1 cellular context compared by ENCODE assay signal in genomic region chr11:126062679-126063509, GRCh38.
TF ChIP-seq lines count a peak whose summit lies in the region.

TSS of gene CDON (minus strand) at chr11:126062866. CDS start at chr11:126023476, 39,390 bp downstream.

TF ChIP-seq in K562, 482 proteins besides CTCF, POLR2A, EP300 and RAD21 (continued from another document and continues in another):
- TF ChIP-seq, protein P1, sequence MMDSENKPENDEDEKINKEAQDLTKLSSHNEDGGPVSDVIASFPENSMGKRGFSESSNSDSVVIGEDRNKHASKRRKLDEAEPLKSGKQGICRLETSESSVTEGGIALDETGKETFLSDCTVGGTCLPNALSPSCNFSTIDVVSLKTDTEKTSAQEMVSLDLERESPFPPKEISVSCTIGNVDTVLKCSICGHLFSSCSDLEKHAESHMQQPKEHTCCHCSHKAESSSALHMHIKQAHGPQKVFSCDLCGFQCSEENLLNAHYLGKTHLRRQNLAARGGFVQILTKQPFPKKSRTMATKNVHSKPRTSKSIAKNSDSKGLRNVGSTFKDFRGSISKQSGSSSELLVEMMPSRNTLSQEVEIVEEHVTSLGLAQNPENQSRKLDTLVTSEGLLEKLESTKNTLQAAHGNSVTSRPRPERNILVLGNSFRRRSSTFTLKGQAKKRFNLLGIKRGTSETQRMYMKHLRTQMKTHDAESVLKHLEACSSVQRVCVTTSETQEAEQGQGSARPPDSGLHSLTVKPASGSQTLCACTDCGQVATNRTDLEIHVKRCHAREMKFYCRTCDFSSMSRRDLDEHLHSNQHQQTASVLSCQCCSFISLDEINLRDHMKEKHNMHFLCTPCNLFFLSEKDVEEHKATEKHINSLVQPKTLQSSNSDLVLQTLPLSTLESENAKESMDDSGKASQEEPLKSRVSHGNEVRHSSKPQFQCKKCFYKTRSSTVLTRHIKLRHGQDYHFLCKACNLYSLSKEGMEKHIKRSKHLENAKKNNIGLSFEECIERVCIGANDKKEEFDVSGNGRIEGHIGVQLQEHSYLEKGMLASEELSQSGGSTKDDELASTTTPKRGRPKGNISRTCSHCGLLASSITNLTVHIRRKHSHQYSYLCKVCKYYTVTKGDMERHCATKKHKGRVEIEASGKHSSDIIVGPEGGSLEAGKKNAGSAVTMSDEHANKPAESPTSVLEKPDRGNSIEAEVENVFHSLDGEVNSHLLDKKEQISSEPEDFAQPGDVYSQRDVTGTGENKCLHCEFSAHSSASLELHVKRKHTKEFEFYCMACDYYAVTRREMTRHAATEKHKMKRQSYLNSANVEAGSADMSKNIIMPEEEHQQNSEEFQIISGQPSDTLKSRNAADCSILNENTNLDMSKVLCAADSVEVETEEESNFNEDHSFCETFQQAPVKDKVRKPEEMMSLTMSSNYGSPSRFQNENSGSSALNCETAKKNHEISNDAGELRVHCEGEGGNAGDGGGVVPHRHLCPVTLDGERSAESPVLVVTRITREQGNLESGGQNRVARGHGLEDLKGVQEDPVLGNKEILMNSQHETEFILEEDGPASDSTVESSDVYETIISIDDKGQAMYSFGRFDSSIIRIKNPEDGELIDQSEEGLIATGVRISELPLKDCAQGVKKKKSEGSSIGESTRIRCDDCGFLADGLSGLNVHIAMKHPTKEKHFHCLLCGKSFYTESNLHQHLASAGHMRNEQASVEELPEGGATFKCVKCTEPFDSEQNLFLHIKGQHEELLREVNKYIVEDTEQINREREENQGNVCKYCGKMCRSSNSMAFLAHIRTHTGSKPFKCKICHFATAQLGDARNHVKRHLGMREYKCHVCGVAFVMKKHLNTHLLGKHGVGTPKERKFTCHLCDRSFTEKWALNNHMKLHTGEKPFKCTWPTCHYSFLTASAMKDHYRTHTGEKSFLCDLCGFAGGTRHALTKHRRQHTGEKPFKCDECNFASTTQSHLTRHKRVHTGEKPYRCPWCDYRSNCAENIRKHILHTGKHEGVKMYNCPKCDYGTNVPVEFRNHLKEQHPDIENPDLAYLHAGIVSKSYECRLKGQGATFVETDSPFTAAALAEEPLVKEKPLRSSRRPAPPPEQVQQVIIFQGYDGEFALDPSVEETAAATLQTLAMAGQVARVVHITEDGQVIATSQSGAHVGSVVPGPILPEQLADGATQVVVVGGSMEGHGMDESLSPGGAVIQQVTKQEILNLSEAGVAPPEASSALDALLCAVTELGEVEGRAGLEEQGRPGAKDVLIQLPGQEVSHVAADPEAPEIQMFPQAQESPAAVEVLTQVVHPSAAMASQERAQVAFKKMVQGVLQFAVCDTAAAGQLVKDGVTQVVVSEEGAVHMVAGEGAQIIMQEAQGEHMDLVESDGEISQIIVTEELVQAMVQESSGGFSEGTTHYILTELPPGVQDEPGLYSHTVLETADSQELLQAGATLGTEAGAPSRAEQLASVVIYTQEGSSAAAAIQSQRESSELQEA (IDR thresholded peaks at IDR 0.05; ENCODE audit: low read depth) = no peak
- TF ChIP-seq CBX1 (IDR thresholded peaks at IDR 0.05; ENCODE audit: low read depth) (no peak), HMGN3 (IDR thresholded peaks at IDR 0.05; ENCODE audit: borderline replicate concordance, extremely low read depth, insufficient read length, low read depth, low read length) (peak; percentile 32), DNMT1 (IDR thresholded peaks at IDR 0.05) (no peak), TARDBP (IDR thresholded peaks at IDR 0.05) (no peak), CHCHD3 (CRISPR knock-in tag; IDR thresholded peaks at IDR 0.05) (no peak), TBP (optimal IDR thresholded peaks at IDR 0.05; ENCODE audit: low read depth, low read length) (peak; percentile 63), SMARCA5 (IDR thresholded peaks at IDR 0.05) (no peak), CBX5 (IDR thresholded peaks at IDR 0.05; ENCODE audit: borderline replicate concordance, low read depth) (no peak), PHB2 (IDR thresholded peaks at IDR 0.05; ENCODE audit: low read depth) (no peak), SMARCC2 (IDR thresholded peaks at IDR 0.05; ENCODE audit: low read depth) (no peak), SAFB (IDR thresholded peaks at IDR 0.05; ENCODE audit: borderline replicate concordance, low read depth, low read length) (no peak), CXXC5 (CRISPR knock-in tag; IDR thresholded peaks at IDR 0.05) (peak; percentile 91), NR2F6 (CRISPR knock-in tag; IDR thresholded peaks at IDR 0.05) (no peak), HNRNPH1 (optimal IDR thresholded peaks at IDR 0.05; ENCODE audit: low read depth, low read length) (no peak), ZNF184 (CRISPR knock-in tag; IDR thresholded peaks at IDR 0.05) (no peak), SLC30A9 (CRISPR knock-in tag; IDR thresholded peaks at IDR 0.05) (no peak), SP1 (CRISPR knock-in tag; IDR thresholded peaks at IDR 0.05) (peak; percentile 73), GTF3C2 (IDR thresholded peaks at IDR 0.05; ENCODE audit: borderline replicate concordance, extremely low read depth, insufficient read length) (no peak), TAF7 (tag; IDR thresholded peaks at IDR 0.05) (no peak), ZNF695 (CRISPR knock-in tag; IDR thresholded peaks at IDR 0.05) (no peak), POU5F1 (IDR thresholded peaks at IDR 0.05; ENCODE audit: borderline replicate concordance, low read depth, low read length, partially characterized antibody) (no peak), ELK3 (CRISPR knock-in tag; IDR thresholded peaks at IDR 0.05) (no peak), PKNOX1 (IDR thresholded peaks at IDR 0.05) (peak; percentile 95), STAT5A (IDR thresholded peaks at IDR 0.05; ENCODE audit: borderline replicate concordance, low read length) (peak; percentile 45; the same call in 1 of the 2 replicates), ZNF444 (CRISPR knock-in tag; IDR thresholded peaks at IDR 0.05) (no peak), MBD2 (IDR thresholded peaks at IDR 0.05; ENCODE audit: borderline replicate concordance, low read depth) (peak; percentile 97), ZBTB11 (CRISPR knock-in tag; IDR thresholded peaks at IDR 0.05) (no peak), ZNF561 (CRISPR knock-in tag; conservative IDR thresholded peaks at IDR 0.05) (no peak), RHOXF2B (CRISPR knock-in tag; conservative IDR thresholded peaks at IDR 0.05) (no peak), ZFP1 (CRISPR knock-in tag; IDR thresholded peaks at IDR 0.05) (no peak), PCBP2 (IDR thresholded peaks at IDR 0.05; ENCODE audit: low read depth, low read length, poor library complexity, severe bottlenecking) (no peak), FOXM1 (IDR thresholded peaks at IDR 0.05; ENCODE audit: low read depth) (peak; percentile 85), FOXM1 (CRISPR knock-in tag; IDR thresholded peaks at IDR 0.05; ENCODE audit: low read depth) (no peak), HNRNPUL1 (IDR thresholded peaks at IDR 0.05; ENCODE audit: low read length) (no peak), ZNF282 (CRISPR knock-in tag; IDR thresholded peaks at IDR 0.05) (no peak)
- TF ChIP-seq, protein P2, sequence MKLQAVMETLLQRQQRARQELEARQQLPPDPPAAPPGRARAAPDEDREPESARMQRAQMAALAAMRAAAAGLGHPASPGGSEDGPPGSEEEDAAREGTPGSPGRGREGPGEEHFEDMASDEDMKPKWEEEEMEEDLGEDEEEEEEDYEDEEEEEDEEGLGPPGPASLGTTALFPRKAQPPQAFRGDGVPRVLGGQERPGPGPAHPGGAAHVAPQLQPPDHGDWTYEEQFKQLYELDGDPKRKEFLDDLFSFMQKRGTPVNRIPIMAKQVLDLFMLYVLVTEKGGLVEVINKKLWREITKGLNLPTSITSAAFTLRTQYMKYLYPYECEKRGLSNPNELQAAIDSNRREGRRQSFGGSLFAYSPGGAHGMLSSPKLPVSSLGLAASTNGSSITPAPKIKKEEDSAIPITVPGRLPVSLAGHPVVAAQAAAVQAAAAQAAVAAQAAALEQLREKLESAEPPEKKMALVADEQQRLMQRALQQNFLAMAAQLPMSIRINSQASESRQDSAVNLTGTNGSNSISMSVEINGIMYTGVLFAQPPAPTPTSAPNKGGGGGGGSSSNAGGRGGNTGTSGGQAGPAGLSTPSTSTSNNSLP (IDR thresholded peaks at IDR 0.05; ENCODE audit: borderline replicate concordance, low read depth, low read length) = no peak
- TF ChIP-seq, protein P3, sequence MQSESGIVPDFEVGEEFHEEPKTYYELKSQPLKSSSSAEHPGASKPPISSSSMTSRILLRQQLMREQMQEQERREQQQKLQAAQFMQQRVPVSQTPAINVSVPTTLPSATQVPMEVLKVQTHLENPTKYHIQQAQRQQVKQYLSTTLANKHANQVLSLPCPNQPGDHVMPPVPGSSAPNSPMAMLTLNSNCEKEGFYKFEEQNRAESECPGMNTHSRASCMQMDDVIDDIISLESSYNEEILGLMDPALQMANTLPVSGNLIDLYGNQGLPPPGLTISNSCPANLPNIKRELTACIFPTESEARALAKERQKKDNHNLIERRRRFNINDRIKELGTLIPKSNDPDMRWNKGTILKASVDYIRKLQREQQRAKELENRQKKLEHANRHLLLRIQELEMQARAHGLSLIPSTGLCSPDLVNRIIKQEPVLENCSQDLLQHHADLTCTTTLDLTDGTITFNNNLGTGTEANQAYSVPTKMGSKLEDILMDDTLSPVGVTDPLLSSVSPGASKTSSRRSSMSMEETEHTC (IDR thresholded peaks at IDR 0.05) = no peak
